21 cellular contexts compared by ENCODE assay signal in the genomic region with DNA sequence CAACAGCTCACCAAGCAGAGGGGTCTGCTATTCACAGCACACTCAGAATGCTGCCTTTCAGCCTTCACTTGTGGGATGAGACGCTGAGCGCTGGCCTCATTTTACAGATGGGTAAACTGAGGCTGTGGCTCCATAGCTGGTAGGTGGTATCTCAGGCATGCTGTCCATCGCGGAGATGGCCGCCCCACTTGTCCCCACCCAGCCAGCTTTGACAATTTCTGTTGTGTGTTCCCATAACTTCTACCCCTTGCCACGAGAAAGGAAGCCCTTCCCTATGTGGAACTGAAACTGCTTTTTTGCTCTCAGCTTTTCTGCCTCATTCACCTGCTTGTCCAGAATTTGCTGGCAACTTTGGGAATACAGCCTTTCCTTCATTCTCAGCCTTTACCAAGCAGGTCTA. TPM values are rescaled to one million over a fixed set of nuclear protein-coding genes. Genes with fewer than 3 reads are reported as not detected.
DNase-seq lines count a peak whose midpoint lies in the region; ATAC-seq and TF ChIP-seq lines count a peak whose summit lies in the region.
"Had no signal": no experiment of that assay in that cellular context is flagged by ENCODE, and none has a peak within 500 bp of the region (broad histone marks: within the 10 kb centered on the region; RNA-seq: fewer than 3 reads in every experiment).

No MANE protein-coding gene starts in this region.

- no peaks in the 10 kb centered on the region for H3K9me3 ChIP-seq in HEK293 (ENCODE audit: control insufficient read depth, insufficient read depth, low read depth, low read length)
- H3K9me3 ChIP-seq in right cardiac atrium (ENCODE audit: control insufficient read depth, low read length): no peaks in the 10 kb centered on the region
- no peaks in the 10 kb centered on the region for H3K9me3 ChIP-seq in stomach smooth muscle (ENCODE audit: control insufficient read depth in 2 of 2, low read length in 2 of 2)
- H3K9me3 ChIP-seq in MG63: no peaks in the 10 kb centered on the region
- H3K9me3 ChIP-seq: BLaER1, neutrophil, SJSA1 had no signal

- DNase-seq in RWPE1 (ENCODE audit: low spot score) (no peak), right cardiac atrium (peak in 1 of 3 donors; percentile 65), MG63 (no peak), foreskin melanocyte (no peak), lower leg skin (ENCODE audit: low spot score in 2 of 2) (no peak)
- DNase-seq in activated T-helper 1 cell treated with anti-CD3 and anti-CD28 coated beads, Interleukin-12 subunit alpha, Interleukin-12 subunit beta, Interleukin-2, Interleukin-4 antibody, amounts not matched to agents 30 ng/mL and 10 ng/mL and 1 ng/mL, durations not matched to agents 14 hours and 24 hours and 36 hours (ENCODE audit: low spot score): no peak
- DNase-seq: activated CD8-positive, alpha-beta memory T cell treated with anti-CD3 and anti-CD28 coated beads, Interleukin-2, amount 50 U/mL, for 4 hours; DMS 273 treated with DMSO at 0.1 percent for 48 hours; GOT3; mesendoderm; NCI-H524 treated with DMSO at 0.1 percent for 48 hours; OCI-M1; stimulated activated CD4-positive, alpha-beta T cell treated with anti-CD3 and anti-CD28 coated beads, Interleukin-2, amount 100 ng/mL, for 48 hours had no signal

- no peak overlapping the region for H3K4me3 ChIP-seq in HEK293 (ENCODE audit: low read depth, low read length)
- H3K4me3 ChIP-seq in right cardiac atrium (ENCODE audit: low read length): no peak overlapping the region
- H3K4me3 ChIP-seq in stomach smooth muscle (ENCODE audit: low read length in 2 of 2): no peak overlapping the region
- H3K4me3 ChIP-seq in MG63: no peak overlapping the region
- H3K4me3 ChIP-seq in lower leg skin (ENCODE audit: low read depth, poor library complexity, severe bottlenecking): no peak overlapping the region
- H3K4me3 ChIP-seq: BLaER1, K562, SJSA1 had no signal

- H3K27me3 Mint-ChIP-seq in activated T-helper 1 cell treated with anti-CD3 and anti-CD28 coated beads, Interleukin-12 subunit alpha, Interleukin-12 subunit beta, Interleukin-2, Interleukin-4 antibody, amounts not matched to agents 30 ng/mL and 10 ng/mL and 1 ng/mL, durations not matched to agents 14 hours and 24 hours and 36 hours (ENCODE audit: insufficient read depth): no peaks in the 10 kb centered on the region

- POLR2A ChIA-PET in HEK293 (lab: Yijun Ruan, JAX): no interaction called here
- POLR2A ChIA-PET in RWPE1 (lab: Yijun Ruan, JAX; ENCODE audit: low non-redundant PET): no interaction called here

- H3K9ac ChIP-seq in stomach smooth muscle (ENCODE audit: low read length in 2 of 2): peak overlapping the region in 1 of 2 donors; percentile 21
- H3K9ac ChIP-seq: BLaER1 had no signal

- TF ChIP-seq CTCF in HEK293 (tag by site-specific recombination; IDR thresholded peaks at IDR 0.05) (no peak), RWPE1 (conservative IDR thresholded peaks at IDR 0.05; ENCODE audit: low read depth) (no peak), lower leg skin (IDR thresholded peaks at IDR 0.05) (no peak)

- intact Hi-C loops in right cardiac atrium (cut with DNase I) (loop anchor here (2.0 to 10.0 kb wide), 7 partner anchors 223 to 363 kb away; partner anchors contain the start of gene HTR3B (in 1 of the 4)), lower leg skin (cut with DNase I; ENCODE audit: low total_unique reads) (loop anchor here (5.0 to 10.0 kb wide), 2 partner anchors 265 to 363 kb away; no protein-coding TSS in a partner anchor)
- intact Hi-C loops in activated T-helper 1 cell treated with anti-CD3 and anti-CD28 coated beads, Interleukin-12 subunit alpha, Interleukin-12 subunit beta, Interleukin-2, Interleukin-4 antibody, amounts not matched to agents 30 ng/mL and 10 ng/mL and 1 ng/mL, durations not matched to agents 14 hours and 24 hours and 36 hours (cut with micrococcal nuclease): loop anchor here (2.0 to 10.0 kb wide), 4 partner anchors 55 to 955 kb away; no protein-coding TSS in a partner anchor

- CTCF ChIA-PET in HEK293 (lab: Yijun Ruan, JAX): interaction anchor here (0.6 to 11.7 kb wide), 38 partner anchors 9 to 667 kb away, joined by 3 to 392 read pairs (median 6); no protein-coding TSS in a partner anchor
- CTCF ChIA-PET in RWPE1 (lab: Yijun Ruan, JAX): interaction anchor here (0.6 to 5.6 kb wide), 18 partner anchors 9 to 454 kb away, joined by 3 to 97 read pairs (median 8); partner anchors contain the start of gene ZBTB16

- no peaks in the 10 kb centered on the region for H3K36me3 Mint-ChIP-seq in activated T-helper 1 cell treated with anti-CD3 and anti-CD28 coated beads, Interleukin-12 subunit alpha, Interleukin-12 subunit beta, Interleukin-2, Interleukin-4 antibody, amounts not matched to agents 30 ng/mL and 10 ng/mL and 1 ng/mL, durations not matched to agents 14 hours and 24 hours and 36 hours (ENCODE audit: low read depth)

- no peaks in the 10 kb centered on the region for H3K4me1 Mint-ChIP-seq in activated T-helper 1 cell treated with anti-CD3 and anti-CD28 coated beads, Interleukin-12 subunit alpha, Interleukin-12 subunit beta, Interleukin-2, Interleukin-4 antibody, amounts not matched to agents 30 ng/mL and 10 ng/mL and 1 ng/mL, durations not matched to agents 14 hours and 24 hours and 36 hours (ENCODE audit: low read depth)

- 83% methylated on average over 6 of the region's 6 CpGs for WGBS in right cardiac atrium
- WGBS in lower leg skin, 2 donors: 85 to 86% methylated on average over 6 of the region's 6 CpGs

- no peak for ATAC-seq in right cardiac atrium

- TF ChIP-seq POLR2A in lower leg skin (IDR thresholded peaks at IDR 0.05): no peak

- H3K27ac ChIP-seq in HEK293 (ENCODE audit: extremely low read depth, low read depth, low read length): no peak overlapping the region
- H3K27ac ChIP-seq in RWPE1: peak overlapping the region; percentile 91
- H3K27ac ChIP-seq in right cardiac atrium (ENCODE audit: low read length): peak overlapping the region; percentile 13
- peak overlapping the region; percentile 83 for H3K27ac ChIP-seq in stomach smooth muscle (ENCODE audit: low read length)
- H3K27ac ChIP-seq: BLaER1, epithelial cell of prostate, neutrophil, SJSA1 had no signal

- no peak overlapping the region for H3K27ac Mint-ChIP-seq in activated T-helper 1 cell treated with anti-CD3 and anti-CD28 coated beads, Interleukin-12 subunit alpha, Interleukin-12 subunit beta, Interleukin-2, Interleukin-4 antibody, amounts not matched to agents 30 ng/mL and 10 ng/mL and 1 ng/mL, durations not matched to agents 14 hours and 24 hours and 36 hours
- H3K27ac Mint-ChIP-seq: dendritic cell treated with granulocyte-macrophage colony-stimulating factor and Interleukin-4, amounts not matched to agents 40 ng/mL and 50 ng/mL, for 4 days had no signal

- H3K27me3 ChIP-seq in right cardiac atrium (ENCODE audit: control insufficient read depth, insufficient read depth) (no peaks in the 10 kb centered on the region), stomach smooth muscle (ENCODE audit: control insufficient read depth in 1 of 2, insufficient read depth in 2 of 2, low read length in 2 of 2) (no peaks in the 10 kb centered on the region), MG63 (peaks cover 2% of the 10 kb centered on the region; the same call in 1 of the 2 replicates)
- H3K27me3 ChIP-seq: BLaER1 had no signal

- H3K9me3 Mint-ChIP-seq in activated T-helper 1 cell treated with anti-CD3 and anti-CD28 coated beads, Interleukin-12 subunit alpha, Interleukin-12 subunit beta, Interleukin-2, Interleukin-4 antibody, amounts not matched to agents 30 ng/mL and 10 ng/mL and 1 ng/mL, durations not matched to agents 14 hours and 24 hours and 36 hours: no peaks in the 10 kb centered on the region
- H3K9me3 Mint-ChIP-seq: dendritic cell treated with granulocyte-macrophage colony-stimulating factor and Interleukin-4, amounts not matched to agents 40 ng/mL and 50 ng/mL, for 4 days had no signal

- no peaks in the 10 kb centered on the region for H3K4me1 ChIP-seq in HEK293 (ENCODE audit: control insufficient read depth, insufficient read depth, low read length)
- H3K4me1 ChIP-seq in right cardiac atrium (ENCODE audit: control insufficient read depth, insufficient read depth, low read length): peaks cover 15% of the 10 kb centered on the region
- H3K4me1 ChIP-seq in stomach smooth muscle (ENCODE audit: control insufficient read depth, insufficient read depth, low read length): peaks cover 40% of the 10 kb centered on the region
- H3K4me1 ChIP-seq: SJSA1 had no signal

- H3K4me3 Mint-ChIP-seq in activated T-helper 1 cell treated with anti-CD3 and anti-CD28 coated beads, Interleukin-12 subunit alpha, Interleukin-12 subunit beta, Interleukin-2, Interleukin-4 antibody, amounts not matched to agents 30 ng/mL and 10 ng/mL and 1 ng/mL, durations not matched to agents 14 hours and 24 hours and 36 hours: no peak overlapping the region
- H3K4me3 Mint-ChIP-seq: dendritic cell treated with granulocyte-macrophage colony-stimulating factor and Interleukin-4, amounts not matched to agents 40 ng/mL and 50 ng/mL, for 4 days had no signal

- H3K36me3 ChIP-seq in HEK293 (ENCODE audit: control insufficient read depth in 2 of 2, insufficient read depth in 1 of 2, low read length in 2 of 2) (no peaks in the 10 kb centered on the region), stomach smooth muscle (ENCODE audit: control insufficient read depth in 2 of 2, insufficient read depth in 2 of 2, low read length in 2 of 2) (peaks cover 0 to 4% of the 10 kb centered on the region in 2 donors), MG63 (no peaks in the 10 kb centered on the region)
- H3K36me3 ChIP-seq: BLaER1, neutrophil, SJSA1 had no signal

TF ChIP-seq in HEK293, 187 proteins besides CTCF, POLR2A, EP300 and RAD21 (continues in another document):
- TF ChIP-seq ZNF37A (tag by site-specific recombination; IDR thresholded peaks at IDR 0.05): no peak

RNA-seq across cellular contexts. Expression of gene NNMT, which starts 36.1 kb away (rescaled TPM):
- total RNA-seq in right cardiac atrium: 100 to 1,000 TPM in 1 of 4 donors, 10 to 100 TPM in 3; 16.8 to 183 (median 50.8) TPM
- polyA plus RNA-seq in right cardiac atrium: 56.9 TPM
- total RNA-seq in MG63 (2014; rRNA removed; shearing (Covaris generic); ENCODE audit: low replicate concordance): 377 and 715 TPM in 2 replicates
- total RNA-seq in lower leg skin: 100 to 1,000 TPM; 137 to 381 (median 145) TPM
- not detected in 2 replicates for total RNA-seq in activated T-helper 1 cell treated with anti-CD3 and anti-CD28 coated beads, Interleukin-12 subunit alpha, Interleukin-12 subunit beta, Interleukin-2, Interleukin-4 antibody, amounts not matched to agents 30 ng/mL and 10 ng/mL and 1 ng/mL, durations not matched to agents 14 hours and 24 hours and 36 hours

Comparison
In these comparisons a context has a peak if more than half of its experiments do, and no peak if none do; other contexts are left out.
1. RNA of gene NNMT, which starts 36.1 kb away (total RNA-seq): 377 to 715 TPM in MG63, 137 to 381 TPM in lower leg skin and 16.8 to 183 TPM in right cardiac atrium; not detected in activated T-helper 1 cell treated with anti-CD3 and anti-CD28 coated beads, Interleukin-12 subunit alpha, Interleukin-12 subunit beta, Interleukin-2, Interleukin-4 antibody, amounts not matched to agents 30 ng/mL and 10 ng/mL and 1 ng/mL, durations not matched to agents 14 hours and 24 hours and 36 hours; every median in the first group is over 10 times any median in the second.